15 cellular contexts compared by ENCODE assay signal in genomic region chr2:8454797-8455196, GRCh38.
DNase-seq lines count a peak whose midpoint lies in the region; ATAC-seq lines count a peak whose summit lies in the region.
"Had no signal": no experiment of that assay in that cellular context is flagged by ENCODE, and none has a peak within 500 bp of the region (broad histone marks: within the 10 kb centered on the region; RNA-seq: fewer than 3 reads in every experiment).

No MANE protein-coding gene starts in this region.

- CTCF ChIA-PET in activated CD4-positive, alpha-beta memory T cell treated with anti-CD3 and anti-CD28 coated beads, Interleukin-2, amount 10 ng/mL, durations not matched to agents 7 days and 5 days (lab: Charles Lee), result interaction anchor here (1.2 kb wide), 1 partner anchor 90 kb away, joined by 3 read pairs; no protein-coding TSS in a partner anchor

- intact Hi-C loops in left ventricle myocardium superior (cut with micrococcal nuclease), result no loop called here

- peaks cover 5% of the 10 kb centered on the region for H3K9me3 Mint-ChIP-seq in activated naive CD8-positive, alpha-beta T cell treated with anti-CD3 and anti-CD28 coated beads, Interleukin-2, amount 10 ng/mL, durations not matched to agents 7 days and 5 days
- H3K9me3 Mint-ChIP-seq in activated naive CD8-positive, alpha-beta T cell treated with anti-CD3 and anti-CD28 coated beads, Interleukin-2, amount 50 U/mL, for 24 hours, result no peaks in the 10 kb centered on the region
- peaks cover 4% of the 10 kb centered on the region for H3K9me3 Mint-ChIP-seq in activated CD4-positive, alpha-beta memory T cell treated with anti-CD3 and anti-CD28 coated beads, Interleukin-2, amount 10 ng/mL, durations not matched to agents 7 days and 5 days
- H3K9me3 Mint-ChIP-seq in stimulated activated effector memory CD8-positive, alpha-beta T cell treated with anti-CD3 and anti-CD28 coated beads, Interleukin-12 subunit alpha, Interleukin-12 subunit beta, amount 100 ng/mL, for 72 hours, result no peaks in the 10 kb centered on the region

- H3K36me3 Mint-ChIP-seq in activated naive CD8-positive, alpha-beta T cell treated with anti-CD3 and anti-CD28 coated beads, Interleukin-2, amount 10 ng/mL, durations not matched to agents 7 days and 5 days, result peaks cover 16% of the 10 kb centered on the region
- H3K36me3 Mint-ChIP-seq in activated naive CD8-positive, alpha-beta T cell treated with anti-CD3 and anti-CD28 coated beads, Interleukin-2, amount 50 U/mL, for 24 hours (ENCODE audit: low read depth), result no peaks in the 10 kb centered on the region
- peaks cover 23% of the 10 kb centered on the region for H3K36me3 Mint-ChIP-seq in activated CD4-positive, alpha-beta memory T cell treated with anti-CD3 and anti-CD28 coated beads, Interleukin-2, amount 10 ng/mL, durations not matched to agents 7 days and 5 days (ENCODE audit: low read depth)
- peaks cover 17% of the 10 kb centered on the region for H3K36me3 Mint-ChIP-seq in stimulated activated effector memory CD8-positive, alpha-beta T cell treated with anti-CD3 and anti-CD28 coated beads, Interleukin-12 subunit alpha, Interleukin-12 subunit beta, amount 100 ng/mL, for 72 hours
- H3K36me3 Mint-ChIP-seq: activated naive CD4-positive, alpha-beta T cell treated with anti-CD3 and anti-CD28 coated beads, Interleukin-2, amount 50 U/mL, for 72 hours had no signal

- peak overlapping the region; percentile 98 for H3K27ac Mint-ChIP-seq in activated naive CD8-positive, alpha-beta T cell treated with anti-CD3 and anti-CD28 coated beads, Interleukin-2, amount 10 ng/mL, durations not matched to agents 7 days and 5 days
- no peak overlapping the region for H3K27ac Mint-ChIP-seq in activated naive CD8-positive, alpha-beta T cell treated with anti-CD3 and anti-CD28 coated beads, Interleukin-2, amount 50 U/mL, for 24 hours
- peak overlapping the region; percentile 23 for H3K27ac Mint-ChIP-seq in activated CD4-positive, alpha-beta memory T cell treated with anti-CD3 and anti-CD28 coated beads, Interleukin-2, amount 10 ng/mL, durations not matched to agents 7 days and 5 days
- peak overlapping the region; percentile 99 for H3K27ac Mint-ChIP-seq in stimulated activated effector memory CD8-positive, alpha-beta T cell treated with anti-CD3 and anti-CD28 coated beads, Interleukin-12 subunit alpha, Interleukin-12 subunit beta, amount 100 ng/mL, for 72 hours
- H3K27ac Mint-ChIP-seq: activated naive CD4-positive, alpha-beta T cell treated with anti-CD3 and anti-CD28 coated beads, Interleukin-2, amount 50 U/mL, for 72 hours; CD14-positive monocyte had no signal

- no peak for ATAC-seq in activated naive CD8-positive, alpha-beta T cell treated with anti-CD3 and anti-CD28 coated beads, Interleukin-2, amount 10 ng/mL, durations not matched to agents 7 days and 5 days (ENCODE audit: low read depth)
- ATAC-seq in activated naive CD8-positive, alpha-beta T cell treated with anti-CD3 and anti-CD28 coated beads, Interleukin-2, amount 50 U/mL, for 24 hours, result no peak
- ATAC-seq in left ventricle myocardium superior, result peak; percentile 67
- no peak for ATAC-seq in stimulated activated effector memory CD8-positive, alpha-beta T cell treated with anti-CD3 and anti-CD28 coated beads, Interleukin-12 subunit alpha, Interleukin-12 subunit beta, amount 100 ng/mL, for 72 hours
- no peak for ATAC-seq in GM21515 (IDR thresholded peaks at IDR 0.05; ENCODE audit: unreplicated experiment)
- ATAC-seq in GM19023 (IDR thresholded peaks at IDR 0.05; ENCODE audit: unreplicated experiment), result no peak
- ATAC-seq in GM21528 (IDR thresholded peaks at IDR 0.05; ENCODE audit: low FRiP score, unreplicated experiment), result no peak
- ATAC-seq: activated naive CD4-positive, alpha-beta T cell treated with anti-CD3 and anti-CD28 coated beads, Interleukin-2, amount 50 U/mL, for 72 hours had no signal

- peaks cover 37% of the 10 kb centered on the region for H3K4me1 Mint-ChIP-seq in activated naive CD8-positive, alpha-beta T cell treated with anti-CD3 and anti-CD28 coated beads, Interleukin-2, amount 10 ng/mL, durations not matched to agents 7 days and 5 days
- H3K4me1 Mint-ChIP-seq in activated naive CD8-positive, alpha-beta T cell treated with anti-CD3 and anti-CD28 coated beads, Interleukin-2, amount 50 U/mL, for 24 hours, result peaks cover 46% of the 10 kb centered on the region
- H3K4me1 Mint-ChIP-seq in activated CD4-positive, alpha-beta memory T cell treated with anti-CD3 and anti-CD28 coated beads, Interleukin-2, amount 10 ng/mL, durations not matched to agents 7 days and 5 days, result peaks cover 58% of the 10 kb centered on the region
- peaks cover 66% of the 10 kb centered on the region for H3K4me1 Mint-ChIP-seq in stimulated activated effector memory CD8-positive, alpha-beta T cell treated with anti-CD3 and anti-CD28 coated beads, Interleukin-12 subunit alpha, Interleukin-12 subunit beta, amount 100 ng/mL, for 72 hours

- POLR2A ChIA-PET in activated naive CD8-positive, alpha-beta T cell treated with anti-CD3 and anti-CD28 coated beads, Interleukin-2, amount 10 ng/mL, durations not matched to agents 7 days and 5 days (lab: Charles Lee), result interaction anchor here (0.6 to 1.1 kb wide), 6 partner anchors 25 to 971 kb away, joined by 3 read pairs; no protein-coding TSS in a partner anchor
- POLR2A ChIA-PET in activated CD4-positive, alpha-beta memory T cell treated with anti-CD3 and anti-CD28 coated beads, Interleukin-2, amount 10 ng/mL, durations not matched to agents 7 days and 5 days (lab: Charles Lee), result interaction anchor here (0.9 to 5.1 kb wide), 5 partner anchors 16 to 227 kb away, joined by 3 to 29 read pairs (median 4); partner anchors contain the start of gene ID2

- no peak for DNase-seq in activated naive CD8-positive, alpha-beta T cell treated with anti-CD3 and anti-CD28 coated beads, Interleukin-2, amount 10 ng/mL, durations not matched to agents 7 days and 5 days
- no peak for DNase-seq in activated naive CD8-positive, alpha-beta T cell treated with anti-CD3 and anti-CD28 coated beads, Interleukin-2, amount 50 U/mL, for 24 hours
- DNase-seq in activated CD4-positive, alpha-beta memory T cell treated with anti-CD3 and anti-CD28 coated beads, Interleukin-2, amount 10 ng/mL, durations not matched to agents 7 days and 5 days, result no peak
- peak; percentile 50 for DNase-seq in left ventricle myocardium superior
- no peak for DNase-seq in stimulated activated effector memory CD8-positive, alpha-beta T cell treated with anti-CD3 and anti-CD28 coated beads, Interleukin-12 subunit alpha, Interleukin-12 subunit beta, amount 100 ng/mL, for 72 hours (ENCODE audit: low spot score in 2 of 2)
- DNase-seq: mesenchymal stem cell, NCI-H1417 treated with DMSO at 0.1 percent for 48 hours, NCI-H226, nephron progenitor cell, uterus had no signal

- peak overlapping the region; percentile 84 for H3K4me3 Mint-ChIP-seq in activated naive CD8-positive, alpha-beta T cell treated with anti-CD3 and anti-CD28 coated beads, Interleukin-2, amount 10 ng/mL, durations not matched to agents 7 days and 5 days
- no peak overlapping the region for H3K4me3 Mint-ChIP-seq in activated naive CD8-positive, alpha-beta T cell treated with anti-CD3 and anti-CD28 coated beads, Interleukin-2, amount 50 U/mL, for 24 hours
- peak overlapping the region; percentile 82 for H3K4me3 Mint-ChIP-seq in activated CD4-positive, alpha-beta memory T cell treated with anti-CD3 and anti-CD28 coated beads, Interleukin-2, amount 10 ng/mL, durations not matched to agents 7 days and 5 days
- H3K4me3 Mint-ChIP-seq in stimulated activated effector memory CD8-positive, alpha-beta T cell treated with anti-CD3 and anti-CD28 coated beads, Interleukin-12 subunit alpha, Interleukin-12 subunit beta, amount 100 ng/mL, for 72 hours, result peak overlapping the region; percentile 78
- H3K4me3 Mint-ChIP-seq: nephron progenitor cell had no signal

- H3K27me3 Mint-ChIP-seq in activated naive CD8-positive, alpha-beta T cell treated with anti-CD3 and anti-CD28 coated beads, Interleukin-2, amount 10 ng/mL, durations not matched to agents 7 days and 5 days, result peaks cover 18% of the 10 kb centered on the region
- H3K27me3 Mint-ChIP-seq in activated naive CD8-positive, alpha-beta T cell treated with anti-CD3 and anti-CD28 coated beads, Interleukin-2, amount 50 U/mL, for 24 hours, result peaks cover 28% of the 10 kb centered on the region
- H3K27me3 Mint-ChIP-seq in activated CD4-positive, alpha-beta memory T cell treated with anti-CD3 and anti-CD28 coated beads, Interleukin-2, amount 10 ng/mL, durations not matched to agents 7 days and 5 days, result no peaks in the 10 kb centered on the region
